16 cellular contexts compared by ENCODE assay signal in genomic region chr10:79417731-79418130, GRCh38. TPM values are rescaled to one million over a fixed set of nuclear protein-coding genes. Genes with fewer than 3 reads are reported as not detected.
DNase-seq lines count a peak whose midpoint lies in the region; ATAC-seq and TF ChIP-seq lines count a peak whose summit lies in the region.
"Had no signal": no experiment of that assay in that cellular context is flagged by ENCODE, and none has a peak within 500 bp of the region (broad histone marks: within the 10 kb centered on the region; RNA-seq: fewer than 3 reads in every experiment).

No MANE protein-coding gene starts in this region.

- H3K27me3 ChIP-seq in heart left ventricle (no peaks in the 10 kb centered on the region), heart right ventricle (no peaks in the 10 kb centered on the region), stomach smooth muscle (ENCODE audit: control insufficient read depth in 1 of 2, insufficient read depth in 2 of 2, low read length in 2 of 2) (no peaks in the 10 kb centered on the region)

- H3K36me3 ChIP-seq in heart left ventricle (peaks cover 0 to 53% (median 19%) of the 10 kb centered on the region in 9 donors), heart right ventricle (peaks cover 0 to 57% (median 8%) of the 10 kb centered on the region in 9 donors), stomach smooth muscle (ENCODE audit: control insufficient read depth in 2 of 2, insufficient read depth in 2 of 2, low read length in 2 of 2) (peaks cover 24 to 26% of the 10 kb centered on the region in 2 donors)

- H3K9me3 Mint-ChIP-seq in dendritic cell treated with granulocyte-macrophage colony-stimulating factor and Interleukin-4, amounts not matched to agents 40 ng/mL and 50 ng/mL, for 4 days, result no peaks in the 10 kb centered on the region
- H3K9me3 Mint-ChIP-seq in memory B cell, result no peaks in the 10 kb centered on the region
- H3K9me3 Mint-ChIP-seq: CD8-positive, alpha-beta T cell had no signal

- H3K4me1 ChIP-seq in heart left ventricle (peaks cover 0 to 79% (median 46%) of the 10 kb centered on the region in 12 donors), heart right ventricle (peaks cover 0 to 76% (median 17%) of the 10 kb centered on the region in 9 donors), stomach smooth muscle (ENCODE audit: control insufficient read depth, insufficient read depth, low read length) (peaks cover 80% of the 10 kb centered on the region)

- intact Hi-C loops in heart left ventricle (cut with DNase I), result no loop called here
- intact Hi-C loops in heart right ventricle (cut with DNase I), result no loop called here
- intact Hi-C loops in dendritic cell treated with granulocyte-macrophage colony-stimulating factor and Interleukin-4, amounts not matched to agents 40 ng/mL and 50 ng/mL, for 4 days (cut with micrococcal nuclease), result no loop called here

- H3K4me3 ChIP-seq in heart left ventricle, result no peak overlapping the region
- no peak overlapping the region for H3K4me3 ChIP-seq in heart right ventricle
- no peak overlapping the region for H3K4me3 ChIP-seq in stomach smooth muscle (ENCODE audit: low read length in 2 of 2)
- H3K4me3 ChIP-seq: GM12878 had no signal

- no peak overlapping the region for H3K27ac ChIP-seq in heart left ventricle
- peak overlapping the region in 1 of 10 donors; percentile 30 for H3K27ac ChIP-seq in heart right ventricle
- H3K27ac ChIP-seq in stomach smooth muscle (ENCODE audit: low read length), result peak overlapping the region; percentile 31
- H3K27ac ChIP-seq: KMS-11 had no signal

- H3K9me3 ChIP-seq in heart left ventricle, result no peaks in the 10 kb centered on the region
- H3K9me3 ChIP-seq in heart right ventricle, result no peaks in the 10 kb centered on the region
- no peaks in the 10 kb centered on the region for H3K9me3 ChIP-seq in stomach smooth muscle (ENCODE audit: control insufficient read depth in 2 of 2, low read length in 2 of 2)

- H3K36me3 Mint-ChIP-seq in dendritic cell treated with granulocyte-macrophage colony-stimulating factor and Interleukin-4, amounts not matched to agents 40 ng/mL and 50 ng/mL, for 4 days (ENCODE audit: low read depth), result peaks cover 33% of the 10 kb centered on the region
- H3K36me3 Mint-ChIP-seq in memory B cell, result peaks cover 2% of the 10 kb centered on the region
- H3K36me3 Mint-ChIP-seq: CD8-positive, alpha-beta T cell had no signal

- peak overlapping the region; percentile 67 for H3K27ac Mint-ChIP-seq in dendritic cell treated with granulocyte-macrophage colony-stimulating factor and Interleukin-4, amounts not matched to agents 40 ng/mL and 50 ng/mL, for 4 days
- peak overlapping the region; percentile 32 for H3K27ac Mint-ChIP-seq in memory B cell
- H3K27ac Mint-ChIP-seq: B cell; CD8-positive, alpha-beta T cell had no signal

- peaks cover 8% of the 10 kb centered on the region for H3K27me3 Mint-ChIP-seq in dendritic cell treated with granulocyte-macrophage colony-stimulating factor and Interleukin-4, amounts not matched to agents 40 ng/mL and 50 ng/mL, for 4 days
- no peaks in the 10 kb centered on the region for H3K27me3 Mint-ChIP-seq in memory B cell
- H3K27me3 Mint-ChIP-seq: B cell had no signal

- no peak for TF ChIP-seq POLR2A in heart left ventricle (IDR thresholded peaks at IDR 0.05)

- no peak overlapping the region for H3K9ac ChIP-seq in stomach smooth muscle (ENCODE audit: low read length in 2 of 2)
- H3K9ac ChIP-seq: KMS-11 had no signal

- ATAC-seq in heart left ventricle, result no peak
- no peak for ATAC-seq in heart right ventricle
- ATAC-seq in memory B cell (ENCODE audit: low read depth), result no peak
- ATAC-seq in GM18909 (IDR thresholded peaks at IDR 0.05; ENCODE audit: poor library complexity, unreplicated experiment), result no peak
- ATAC-seq: CD8-positive, alpha-beta T cell; GM12878 had no signal

- 80 to 89% (median 86%) methylated on average over 4 of the region's 4 CpGs for WGBS in heart left ventricle, 4 donors
- WGBS in heart right ventricle, 2 donors, result 87 to 94% methylated on average over 4 of the region's 4 CpGs

- H3K4me3 Mint-ChIP-seq in dendritic cell treated with granulocyte-macrophage colony-stimulating factor and Interleukin-4, amounts not matched to agents 40 ng/mL and 50 ng/mL, for 4 days, result no peak overlapping the region
- no peak overlapping the region for H3K4me3 Mint-ChIP-seq in memory B cell
- H3K4me3 Mint-ChIP-seq: B cell; CD8-positive, alpha-beta T cell had no signal

- H3K4me1 Mint-ChIP-seq in dendritic cell treated with granulocyte-macrophage colony-stimulating factor and Interleukin-4, amounts not matched to agents 40 ng/mL and 50 ng/mL, for 4 days (ENCODE audit: low read depth), result peaks cover 82% of the 10 kb centered on the region
- H3K4me1 Mint-ChIP-seq in memory B cell, result peaks cover 16% of the 10 kb centered on the region

- TF ChIP-seq CTCF in heart left ventricle (IDR thresholded peaks at IDR 0.05), result no peak
- TF ChIP-seq CTCF in heart right ventricle (IDR thresholded peaks at IDR 0.05), result no peak

- DNase-seq in heart left ventricle (peak in 3 of 5 donors; percentile 21 to 44 (median 23)), heart right ventricle (no peak), memory B cell (ENCODE audit: low spot score in 2 of 2) (no peak), retina (no peak), NCI-H345 treated with DMSO at 0.1 percent for 48 hours (lab: John Stamatoyannopoulos, UW; ENCODE audit: unreplicated experiment) (no peak)
- DNase-seq: Calu3; CD8-positive, alpha-beta T cell; EL; NCI-H1694 treated with DMSO at 0.1 percent for 48 hours; NCI-H524 had no signal

RNA-seq across cellular contexts. Expression of gene ZCCHC24, which starts 27.7 kb away (rescaled TPM):
- total RNA-seq in heart left ventricle (100 to 1,000 TPM in 1 of 9 donors, 10 to 100 TPM in 8; 44.8 to 122 (median 51.9) TPM), heart right ventricle (10 to 100 TPM; 32.0 to 59.0 (median 49.0) TPM)
- polyA plus RNA-seq in heart left ventricle (10 to 100 TPM; 18.7 to 40.7 TPM), heart right ventricle (10 to 100 TPM; 19.3 to 22.4 TPM)

Comparison
In these comparisons a context has a peak if more than half of its experiments do, and no peak if none do; other contexts are left out.
1. DNase-seq: peak in heart left ventricle (3 of 5); none in heart right ventricle (0 of 2), memory B cell (0 of 2), retina (single experiment) and NCI-H345 treated with DMSO at 0.1 percent for 48 hours (single experiment).